Comparison of ENCODE assay signal across 8 cellular contexts in the genomic region with DNA sequence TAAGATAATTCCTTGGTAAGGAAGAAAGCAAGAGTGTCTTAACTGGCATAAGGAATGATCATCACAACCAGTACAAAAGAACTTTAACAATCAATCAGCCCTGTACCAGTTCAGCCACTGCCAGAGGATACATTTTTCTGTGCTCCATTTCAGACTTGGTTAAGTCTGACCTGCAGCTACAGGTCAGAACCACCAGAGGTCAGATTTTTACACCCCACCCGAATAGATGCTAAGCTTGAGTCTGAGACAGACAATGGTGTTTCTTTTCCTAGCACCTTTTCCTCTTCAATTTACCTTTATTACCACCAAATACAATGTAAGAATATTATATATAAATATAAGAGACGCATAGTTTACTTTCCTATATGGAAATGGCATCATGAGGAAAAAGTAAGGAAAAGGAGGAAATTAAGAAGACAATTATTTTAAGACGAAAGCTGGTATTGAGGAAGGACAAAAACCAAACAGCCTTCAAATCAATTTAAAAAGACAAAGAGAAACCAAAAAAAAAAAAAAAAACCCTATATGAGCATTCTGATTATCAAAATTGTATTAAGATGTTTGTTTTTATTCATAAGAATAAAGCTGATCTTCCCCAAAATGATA.
DNase-seq lines count a peak whose midpoint lies in the region; ATAC-seq and TF ChIP-seq lines count a peak whose summit lies in the region.

No MANE protein-coding gene starts in this region.

- no peak overlapping the region for H3K27ac ChIP-seq in lower lobe of right lung

- no peak overlapping the region for H3K4me3 ChIP-seq in lower lobe of right lung

- peak; percentile 71 for TF ChIP-seq CTCF in lower lobe of right lung (IDR thresholded peaks at IDR 0.05)

- intact Hi-C loops in lower lobe of right lung (cut with DNase I), result no loop called here
- intact Hi-C loops in activated T-helper 2 cell treated with anti-CD3 and anti-CD28 coated beads, Interferon-gamma antibody, Interleukin-2, Interleukin-4, amounts not matched to agents 10 μg/mL and 5 μg/mL and 100 μg/mL, durations not matched to agents 14 hours and 24 hours and 36 hours (cut with micrococcal nuclease), result loop anchor here (10.0 kb wide), 1 partner anchor 424 kb away; no protein-coding TSS in a partner anchor

- no peaks in the 10 kb centered on the region for H3K36me3 Mint-ChIP-seq in activated T-helper 2 cell treated with anti-CD3 and anti-CD28 coated beads, Interferon-gamma antibody, Interleukin-2, Interleukin-4, amounts not matched to agents 10 μg/mL and 5 μg/mL and 100 μg/mL, durations not matched to agents 14 hours and 24 hours and 36 hours (ENCODE audit: low read depth)

- H3K36me3 ChIP-seq in lower lobe of right lung, result no peaks in the 10 kb centered on the region

- H3K27ac Mint-ChIP-seq in activated T-helper 2 cell treated with anti-CD3 and anti-CD28 coated beads, Interferon-gamma antibody, Interleukin-2, Interleukin-4, amounts not matched to agents 10 μg/mL and 5 μg/mL and 100 μg/mL, durations not matched to agents 14 hours and 24 hours and 36 hours, result no peak overlapping the region

- H3K27me3 Mint-ChIP-seq in activated T-helper 2 cell treated with anti-CD3 and anti-CD28 coated beads, Interferon-gamma antibody, Interleukin-2, Interleukin-4, amounts not matched to agents 10 μg/mL and 5 μg/mL and 100 μg/mL, durations not matched to agents 14 hours and 24 hours and 36 hours (ENCODE audit: low read depth), result peaks cover 7% of the 10 kb centered on the region

- H3K9me3 ChIP-seq in lower lobe of right lung, result no peaks in the 10 kb centered on the region

- no peaks in the 10 kb centered on the region for H3K9me3 Mint-ChIP-seq in activated T-helper 2 cell treated with anti-CD3 and anti-CD28 coated beads, Interferon-gamma antibody, Interleukin-2, Interleukin-4, amounts not matched to agents 10 μg/mL and 5 μg/mL and 100 μg/mL, durations not matched to agents 14 hours and 24 hours and 36 hours

- H3K4me3 Mint-ChIP-seq in activated T-helper 2 cell treated with anti-CD3 and anti-CD28 coated beads, Interferon-gamma antibody, Interleukin-2, Interleukin-4, amounts not matched to agents 10 μg/mL and 5 μg/mL and 100 μg/mL, durations not matched to agents 14 hours and 24 hours and 36 hours (ENCODE audit: low read depth), result no peak overlapping the region

- DNase-seq in EL (peak; percentile 59), GM19238 (ENCODE audit: insufficient read length, low spot score) (peak; percentile 23), NCI-H748 (lab: John Stamatoyannopoulos, UW; ENCODE audit: unreplicated experiment) (peak; percentile 1), dedifferentiated amniotic fluid mesenchymal stem cell (ENCODE audit: extremely low spot score) (peak; percentile 62), lower lobe of right lung (no peak), T1000 (lab: John Stamatoyannopoulos, UW) (no peak)
- no peak for DNase-seq in activated T-helper 2 cell treated with anti-CD3 and anti-CD28 coated beads, Interferon-gamma antibody, Interleukin-2, Interleukin-4, amounts not matched to agents 10 μg/mL and 5 μg/mL and 100 μg/mL, durations not matched to agents 14 hours and 24 hours and 36 hours (ENCODE audit: low spot score)

- ATAC-seq in HG03066 (IDR thresholded peaks at IDR 0.05; ENCODE audit: low read depth, unreplicated experiment) (peak; percentile 94), lower lobe of right lung (peak; percentile 67 to 85)

- H3K27me3 ChIP-seq in lower lobe of right lung (ENCODE audit: low read depth), result no peaks in the 10 kb centered on the region

- peaks cover 12% of the 10 kb centered on the region for H3K4me1 ChIP-seq in lower lobe of right lung

- H3K4me1 Mint-ChIP-seq in activated T-helper 2 cell treated with anti-CD3 and anti-CD28 coated beads, Interferon-gamma antibody, Interleukin-2, Interleukin-4, amounts not matched to agents 10 μg/mL and 5 μg/mL and 100 μg/mL, durations not matched to agents 14 hours and 24 hours and 36 hours (ENCODE audit: low read depth), result no peaks in the 10 kb centered on the region

Comparison
In these comparisons a context has a peak if more than half of its experiments do, and no peak if none do; other contexts are left out.
1. DNase-seq: peak in EL (single experiment), GM19238 (single experiment), NCI-H748 (single experiment) and dedifferentiated amniotic fluid mesenchymal stem cell (single experiment); none in lower lobe of right lung (single experiment), activated T-helper 2 cell treated with anti-CD3 and anti-CD28 coated beads, Interferon-gamma antibody, Interleukin-2, Interleukin-4, amounts not matched to agents 10 μg/mL and 5 μg/mL and 100 μg/mL, durations not matched to agents 14 hours and 24 hours and 36 hours (single experiment) and T1000 (single experiment).